In the genomic region with DNA sequence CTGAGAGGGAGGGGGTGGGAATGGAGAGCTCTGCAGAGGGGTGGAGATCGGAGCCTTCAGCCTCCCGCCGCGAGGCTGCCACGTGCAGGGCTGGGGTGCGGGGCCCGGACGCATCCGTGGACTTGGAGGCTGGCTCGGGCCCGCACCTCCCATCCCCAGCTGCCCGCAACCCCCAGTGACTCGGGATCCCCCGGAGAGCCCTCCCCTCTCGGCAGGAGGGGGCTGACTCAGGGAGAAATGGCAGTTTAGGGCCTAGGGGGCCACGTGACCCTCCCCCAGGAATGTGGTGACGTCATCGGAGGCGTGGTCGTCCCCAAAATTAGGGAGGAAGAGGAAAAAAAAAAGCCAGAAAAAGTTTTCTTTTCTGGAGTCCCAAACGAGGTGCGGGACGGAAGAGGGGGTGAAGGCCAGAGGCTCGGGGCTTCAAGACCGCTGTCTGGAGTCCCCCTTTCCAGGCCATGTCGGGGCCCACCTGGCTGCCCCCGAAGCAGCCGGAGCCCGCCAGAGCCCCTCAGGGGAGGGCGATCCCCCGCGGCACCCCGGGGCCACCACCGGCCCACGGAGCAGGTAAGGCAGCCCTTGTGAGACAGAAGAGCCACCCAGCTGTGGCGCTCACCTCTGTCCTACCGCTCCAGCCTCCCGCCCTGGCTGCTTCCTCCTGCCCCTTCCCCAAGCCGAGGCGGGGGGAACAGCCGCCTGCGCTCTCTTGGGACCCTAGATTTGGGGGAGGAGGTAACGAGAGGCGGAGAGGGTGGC, we compare ENCODE assay signal across 8 cellular contexts. TPM values are rescaled to one million over a fixed set of nuclear protein-coding genes. Genes with fewer than 3 reads are reported as not detected.
DNase-seq lines count a peak whose midpoint lies in the region; ATAC-seq and TF ChIP-seq lines count a peak whose summit lies in the region.

A gene with protein sequence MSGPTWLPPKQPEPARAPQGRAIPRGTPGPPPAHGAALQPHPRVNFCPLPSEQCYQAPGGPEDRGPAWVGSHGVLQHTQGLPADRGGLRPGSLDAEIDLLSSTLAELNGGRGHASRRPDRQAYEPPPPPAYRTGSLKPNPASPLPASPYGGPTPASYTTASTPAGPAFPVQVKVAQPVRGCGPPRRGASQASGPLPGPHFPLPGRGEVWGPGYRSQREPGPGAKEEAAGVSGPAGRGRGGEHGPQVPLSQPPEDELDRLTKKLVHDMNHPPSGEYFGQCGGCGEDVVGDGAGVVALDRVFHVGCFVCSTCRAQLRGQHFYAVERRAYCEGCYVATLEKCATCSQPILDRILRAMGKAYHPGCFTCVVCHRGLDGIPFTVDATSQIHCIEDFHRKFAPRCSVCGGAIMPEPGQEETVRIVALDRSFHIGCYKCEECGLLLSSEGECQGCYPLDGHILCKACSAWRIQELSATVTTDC (plus strand): TSS at position 348 of the 756 bp plus-strand sequence. CDS start 111 bp downstream, at position 459.

- H3K36me3 ChIP-seq in colonic mucosa, result no peaks in the 10 kb centered on the region

- TF ChIP-seq CTCF in GM10266 (IDR thresholded peaks at IDR 0.05; ENCODE audit: control insufficient read depth, insufficient read depth, low read depth, missing control alignments) (no peak), WTC11 (IDR thresholded peaks at IDR 0.05) (no peak), colonic mucosa (IDR thresholded peaks at IDR 0.05) (no peak)

- H3K27me3 ChIP-seq in colonic mucosa, result no peaks in the 10 kb centered on the region
- H3K27me3 ChIP-seq in layer of hippocampus (ENCODE audit: control insufficient read depth, insufficient read depth, low read length), result no peaks in the 10 kb centered on the region

- H3K9me3 Mint-ChIP-seq in WTC11, result no peaks in the 10 kb centered on the region

- intact Hi-C loops in colonic mucosa (cut with DNase I), result no loop called here

- CTCF ChIA-PET in WTC11 (lab: Charles Lee), result interaction anchor here (0.5 to 1.0 kb wide), 6 partner anchors 15 to 192 kb away, joined by 3 to 4 read pairs (median 3); partner anchors contain the start of genes MUC3A, POP7, SLC12A9 and UFSP1

- peak within 1 kb of the TSS; percentile 94 for H3K27ac ChIP-seq in colonic mucosa
- H3K27ac ChIP-seq in layer of hippocampus (ENCODE audit: low read depth, low read length), result peak within 1 kb of the TSS; percentile 99

- peak within 1 kb of the TSS; percentile 90 for H3K4me3 ChIP-seq in colonic mucosa

- DNase-seq in GM10266 (ENCODE audit: extremely low spot score) (peak; percentile 88), HT-29 (ENCODE audit: low spot score) (peak; percentile 68), WTC11 (ENCODE audit: low spot score) (peak; percentile 91), colonic mucosa (peak; percentile 91), NCI-H82 (lab: John Stamatoyannopoulos, UW) (no peak)
- peak; percentile 80 for DNase-seq in stimulated activated CD4-positive, alpha-beta T cell treated with anti-CD3 and anti-CD28 coated beads, Interleukin-15, amount 100 ng/mL, for 24 hours

- H3K4me1 Mint-ChIP-seq in WTC11, result peaks cover 8% of the 10 kb centered on the region

- peaks cover 6% of the 10 kb centered on the region for H3K4me1 ChIP-seq in colonic mucosa

- H3K27me3 Mint-ChIP-seq in WTC11 (ENCODE audit: low read depth), result no peaks in the 10 kb centered on the region

- peaks cover 31% of the 10 kb centered on the region for H3K36me3 Mint-ChIP-seq in WTC11

- peak within 1 kb of the TSS; percentile 96 to 97 for H3K9ac ChIP-seq in colonic mucosa (ENCODE audit: low read depth in 2 of 2, low read length in 2 of 2)

- H3K4me3 Mint-ChIP-seq in WTC11, result peak within 1 kb of the TSS; percentile 92

- H3K27ac Mint-ChIP-seq in WTC11, result peak within 1 kb of the TSS; percentile 95

- POLR2A ChIA-PET in WTC11 (lab: Charles Lee), result interaction anchor here (0.5 to 2.1 kb wide), 6 partner anchors 8 to 40 kb away, joined by 3 to 7 read pairs (median 4); partner anchors contain the start of genes EPHB4, SLC12A9, SRRT and UFSP1

- ATAC-seq in WTC11 (peak; percentile 51), HG03378 (IDR thresholded peaks at IDR 0.05; ENCODE audit: unreplicated experiment) (no peak)

- no peaks in the 10 kb centered on the region for H3K9me3 ChIP-seq in colonic mucosa

TF ChIP-seq in WTC11, 78 proteins besides CTCF, POLR2A, EP300 and RAD21 (continues in another document):
- peak; percentile 41; the same call in 1 of the 2 replicates for TF ChIP-seq ARID4B (CRISPR knock-in tag; IDR thresholded peaks at IDR 0.05; ENCODE audit: borderline replicate concordance)
- peak; percentile 96 for TF ChIP-seq USF2 (CRISPR knock-in tag; IDR thresholded peaks at IDR 0.05)
- TF ChIP-seq FOXJ3 (CRISPR knock-in tag; IDR thresholded peaks at IDR 0.05; ENCODE audit: borderline replicate concordance), result no peak
- 0 out of 2 replicates have a peak, but pooled peaks have one; percentile 47 for TF ChIP-seq ATF2 (CRISPR knock-in tag; IDR thresholded peaks at IDR 0.05; ENCODE audit: borderline replicate concordance, low read depth)
- TF ChIP-seq USF1 (CRISPR knock-in tag; IDR thresholded peaks at IDR 0.05), result peak; percentile 96
- 0 out of 2 replicates have a peak, but pooled peaks have one; percentile 22 for TF ChIP-seq E2F1 (CRISPR knock-in tag; IDR thresholded peaks at IDR 0.05)
- no peak for TF ChIP-seq SMAD4 (CRISPR knock-in tag; IDR thresholded peaks at IDR 0.05)
- no peak for TF ChIP-seq FOXK1 (CRISPR knock-in tag; IDR thresholded peaks at IDR 0.05)
- TF ChIP-seq FOXP1 (CRISPR knock-in tag; IDR thresholded peaks at IDR 0.05; ENCODE audit: borderline replicate concordance), result 0 out of 2 replicates have a peak, but pooled peaks have one; percentile 12
- TF ChIP-seq ZNF423 (CRISPR knock-in tag; IDR thresholded peaks at IDR 0.05), result peak; percentile 92

RNA-seq across cellular contexts. Expression of the gene that starts here (rescaled TPM):
- total RNA-seq in HT-29 (2014; rRNA removed; shearing (Covaris generic)), result 20.0 and 23.5 TPM in 2 replicates
- total RNA-seq in WTC11 (2021) (128 to 140 TPM (median 130 TPM) in 3 replicates), colonic mucosa (10 to 100 TPM; 34.8 to 40.2 TPM)
